ENCODE assay signal across 1 cellular context in genomic region chr13:24910502-24911134, GRCh38.
TF ChIP-seq lines count a peak whose summit lies in the region.

No MANE protein-coding gene starts in this region.

TF ChIP-seq in IMR-90, 13 proteins besides CTCF, POLR2A, EP300 and RAD21:
- TF ChIP-seq FOS (IDR thresholded peaks at IDR 0.05; ENCODE audit: low read depth, low read length) (no peak), NFE2L2 (IDR thresholded peaks at IDR 0.05; ENCODE audit: low read depth, low read length) (no peak), MXI1 (IDR thresholded peaks at IDR 0.05; ENCODE audit: borderline replicate concordance, low read depth, low read length) (no peak), RCOR1 (IDR thresholded peaks at IDR 0.05; ENCODE audit: insufficient replicate concordance, low read length) (no peak), CHD1 (IDR thresholded peaks at IDR 0.05; ENCODE audit: low read depth, low read length) (no peak), BHLHE40 (IDR thresholded peaks at IDR 0.05; ENCODE audit: low read depth, low read length) (no peak), ELK1 (IDR thresholded peaks at IDR 0.05; ENCODE audit: borderline replicate concordance, low read depth, low read length) (no peak), SMC3 (IDR thresholded peaks at IDR 0.05; ENCODE audit: low read depth, low read length) (no peak), RFX5 (IDR thresholded peaks at IDR 0.05; ENCODE audit: low read depth, low read length) (no peak), MAZ (IDR thresholded peaks at IDR 0.05; ENCODE audit: borderline replicate concordance, low read depth, low read length) (no peak)
- TF ChIP-seq, protein P1, sequence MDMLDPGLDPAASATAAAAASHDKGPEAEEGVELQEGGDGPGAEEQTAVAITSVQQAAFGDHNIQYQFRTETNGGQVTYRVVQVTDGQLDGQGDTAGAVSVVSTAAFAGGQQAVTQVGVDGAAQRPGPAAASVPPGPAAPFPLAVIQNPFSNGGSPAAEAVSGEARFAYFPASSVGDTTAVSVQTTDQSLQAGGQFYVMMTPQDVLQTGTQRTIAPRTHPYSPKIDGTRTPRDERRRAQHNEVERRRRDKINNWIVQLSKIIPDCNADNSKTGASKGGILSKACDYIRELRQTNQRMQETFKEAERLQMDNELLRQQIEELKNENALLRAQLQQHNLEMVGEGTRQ (IDR thresholded peaks at IDR 0.05; ENCODE audit: low read depth, low read length): no peak
